8 cellular contexts compared by ENCODE assay signal in genomic region chr12:1583421-1584078, GRCh38. TPM values are rescaled to one million over a fixed set of nuclear protein-coding genes. Genes with fewer than 3 reads are reported as not detected.
DNase-seq lines count a peak whose midpoint lies in the region; ATAC-seq, FAIRE-seq and TF ChIP-seq lines count a peak whose summit lies in the region.

No MANE protein-coding gene starts in this region.

- H3K4me1 ChIP-seq in liver (ENCODE audit: control insufficient read depth in 4 of 4, insufficient read depth in 4 of 4, low read length in 3 of 4): peaks cover 0 to 4% (median 2%) of the 10 kb centered on the region in 4 donors

- TF ChIP-seq RAD21 in liver (IDR thresholded peaks at IDR 0.05): peak; percentile 96 to 97

- peak; percentile 34 for DNase-seq in GM06990 (ENCODE audit: extremely low read depth, insufficient read length)
- DNase-seq in NCI-H345 treated with DMSO at 0.1 percent for 48 hours (lab: John Stamatoyannopoulos, UW; ENCODE audit: unreplicated experiment): peak; percentile 80
- peak in 2 of 3 experiments; percentile 27 to 46 for DNase-seq in stimulated activated CD4-positive, alpha-beta T cell treated with anti-CD3 and anti-CD28 coated beads, TNF-alpha, amount 100 ng/mL, for 4 hours (ENCODE audit: low read depth in 3 of 3)

- H3K27ac ChIP-seq in liver (ENCODE audit: low read depth in 1 of 2, low read length in 2 of 2): no peak overlapping the region

- peak; percentile 72 for TF ChIP-seq CTCF in GM06990 (IDR thresholded peaks at IDR 0.05; ENCODE audit: insufficient read depth, low read length, poor library complexity, severe bottlenecking)
- peak; percentile 90 for TF ChIP-seq CTCF in liver (IDR thresholded peaks at IDR 0.05; ENCODE audit: low read depth, low read length, missing input control)

- peak; percentile 55 for FAIRE-seq in colon (lab: Jason Lieb, UNC)

- under 1% methylated on average over 6 of the region's 6 CpGs for WGBS in liver

- no peak overlapping the region for H3K9ac ChIP-seq in liver (ENCODE audit: low read depth in 1 of 2, low read length in 2 of 2)

- H3K27me3 ChIP-seq in GM06990 (replicated peaks; ENCODE audit: control insufficient read depth, insufficient read depth, low read length) (no peaks in the 10 kb centered on the region), liver (ENCODE audit: control insufficient read depth in 4 of 4, insufficient read depth in 4 of 4, low read length in 3 of 4) (no peaks in the 10 kb centered on the region)

- no peaks in the 10 kb centered on the region for H3K36me3 ChIP-seq in GM06990 (ENCODE audit: control insufficient read depth, insufficient read depth, low read length)
- no peaks in the 10 kb centered on the region for H3K36me3 ChIP-seq in liver (ENCODE audit: control insufficient read depth in 4 of 4, insufficient read depth in 3 of 4, low read depth in 1 of 4, low read length in 3 of 4)

- ATAC-seq in HG03196 (IDR thresholded peaks at IDR 0.05; ENCODE audit: unreplicated experiment): peak; percentile 68
- ATAC-seq in activated CD4-positive, CD25-positive, alpha-beta regulatory T cell treated with anti-CD3 and anti-CD28 coated beads, Interleukin-2, amount 50 U/mL, for 24 hours: peak; percentile 55 to 77
- ATAC-seq in HG02870 (IDR thresholded peaks at IDR 0.05; ENCODE audit: unreplicated experiment): no peak

- no peaks in the 10 kb centered on the region for H3K9me3 ChIP-seq in liver (ENCODE audit: control insufficient read depth in 4 of 4, low read length in 3 of 4)

- H3K4me3 ChIP-seq in GM06990 (replicated peaks; ENCODE audit: low read depth, low read length) (no peak overlapping the region; the same call in 1 of the 2 replicates), liver (ENCODE audit: low read depth in 1 of 3, low read length in 3 of 3) (peak overlapping the region in 1 of 3 donors; percentile 9)

TF ChIP-seq in liver, 16 proteins besides CTCF, POLR2A, EP300 and RAD21:
- TF ChIP-seq RXRA (IDR thresholded peaks at IDR 0.05) (no peak), SP1 (IDR thresholded peaks at IDR 0.05) (no peak), MAX (IDR thresholded peaks at IDR 0.05) (no peak), TAF1 (conservative IDR thresholded peaks at IDR 0.05) (no peak), NR2F2 (IDR thresholded peaks at IDR 0.05) (no peak), EGR1 (IDR thresholded peaks at IDR 0.05; ENCODE audit: low read depth in 2 of 2) (no peak), FOXA1 (IDR thresholded peaks at IDR 0.05) (no peak), GABPA (IDR thresholded peaks at IDR 0.05 in 1 of 2, conservative IDR thresholded peaks at IDR 0.05 in 1 of 2) (no peak), HNF4A (conservative IDR thresholded peaks at IDR 0.05) (no peak), ATF3 (IDR thresholded peaks at IDR 0.05) (no peak), JUND (IDR thresholded peaks at IDR 0.05) (no peak)
TF ChIP-seq in liver: peak in this region for 0.

RNA-seq across cellular contexts. Expression of gene FBXL14, which starts 10.8 kb away (rescaled TPM):
- total RNA-seq in liver: 1 to 10 TPM; 5.1 to 7.5 TPM
- polyA plus RNA-seq in liver: 1 to 10 TPM in 1 of 2 donors, under 1 TPM in 1; 0.67 to 4.8 TPM

RNA-seq across cellular contexts. Expression of gene WNT5B, which starts 45.5 kb away (rescaled TPM):
- total RNA-seq in liver: 1 to 10 TPM in 1 of 2 donors, under 1 TPM in 1; 0.59 to 2.4 TPM
- 1 to 10 TPM in 1 of 2 donors, under 1 TPM in 1; 0.92 to 1.0 TPM for polyA plus RNA-seq in liver
